ENCODE assay signal across 1 cellular context in genomic region chr2:217713395-217714267, GRCh38.
TF ChIP-seq lines count a peak whose summit lies in the region.

No MANE protein-coding gene starts in this region.

TF ChIP-seq in HepG2, 621 proteins besides CTCF, POLR2A, EP300 and RAD21 (continued from another document and continues in another):
- TF ChIP-seq ZNF142 (CRISPR knock-in tag; IDR thresholded peaks at IDR 0.05) (peak; percentile 29; the same call in 1 of the 2 replicates), ATF7 (IDR thresholded peaks at IDR 0.05) (no peak), ATF7 (CRISPR knock-in tag; IDR thresholded peaks at IDR 0.05) (no peak), TEAD2 (CRISPR knock-in tag; IDR thresholded peaks at IDR 0.05) (no peak), ZBTB2 (CRISPR knock-in tag; IDR thresholded peaks at IDR 0.05; ENCODE audit: low read depth) (no peak), ZNF430 (CRISPR knock-in tag; IDR thresholded peaks at IDR 0.05) (no peak), MED1 (CRISPR knock-in tag; IDR thresholded peaks at IDR 0.05) (peak; percentile 25; the same call in 1 of the 2 replicates), XRCC5 (optimal IDR thresholded peaks at IDR 0.05; ENCODE audit: low read length) (peak; percentile 43), PRDM4 (CRISPR knock-in tag; IDR thresholded peaks at IDR 0.05; ENCODE audit: borderline replicate concordance) (no peak), ZSCAN22 (CRISPR knock-in tag; IDR thresholded peaks at IDR 0.05) (no peak), HOXA7 (CRISPR knock-in tag; IDR thresholded peaks at IDR 0.05) (no peak), TEF (CRISPR knock-in tag; IDR thresholded peaks at IDR 0.05) (no peak), ZNF253 (CRISPR knock-in tag; IDR thresholded peaks at IDR 0.05; ENCODE audit: borderline replicate concordance) (no peak), ZNF761 (CRISPR knock-in tag; conservative IDR thresholded peaks at IDR 0.05) (no peak), ELF1 (CRISPR knock-in tag; IDR thresholded peaks at IDR 0.05) (no peak), ARNT (IDR thresholded peaks at IDR 0.05) (no peak), SYNCRIP (IDR thresholded peaks at IDR 0.05; ENCODE audit: insufficient read depth, low read depth, low read length) (no peak), KMT2B (CRISPR knock-in tag; IDR thresholded peaks at IDR 0.05) (no peak), SP140L (CRISPR knock-in tag; IDR thresholded peaks at IDR 0.05; ENCODE audit: borderline replicate concordance) (no peak), ZNF44 (CRISPR knock-in tag; IDR thresholded peaks at IDR 0.05) (no peak), ZNF337 (CRISPR knock-in tag; IDR thresholded peaks at IDR 0.05; ENCODE audit: borderline replicate concordance, low read depth) (no peak), ZNF83 (CRISPR knock-in tag; IDR thresholded peaks at IDR 0.05; ENCODE audit: borderline replicate concordance) (no peak), HOXA5 (CRISPR knock-in tag; IDR thresholded peaks at IDR 0.05) (peak; percentile 46; the same call in 1 of the 2 replicates), THRA (CRISPR knock-in tag; IDR thresholded peaks at IDR 0.05; ENCODE audit: borderline replicate concordance) (0 out of 2 replicates have a peak, but pooled peaks have one; percentile 34), NR2F6 (IDR thresholded peaks at IDR 0.05) (0 out of 2 replicates have a peak, but pooled peaks have one; percentile 9), NR2F6 (CRISPR knock-in tag; IDR thresholded peaks at IDR 0.05) (peak; percentile 26; the same call in 1 of the 2 replicates), IKZF4 (CRISPR knock-in tag; IDR thresholded peaks at IDR 0.05; ENCODE audit: borderline replicate concordance, low read depth, not compliant biosample characterization) (no peak), THYN1 (CRISPR knock-in tag; IDR thresholded peaks at IDR 0.05; ENCODE audit: borderline replicate concordance, low read depth) (no peak), PATZ1 (CRISPR knock-in tag; IDR thresholded peaks at IDR 0.05) (no peak), ZNF737 (CRISPR knock-in tag; IDR thresholded peaks at IDR 0.05; ENCODE audit: borderline replicate concordance) (no peak), MYNN (CRISPR knock-in tag; IDR thresholded peaks at IDR 0.05; ENCODE audit: low read depth) (no peak), GMEB1 (CRISPR knock-in tag; IDR thresholded peaks at IDR 0.05; ENCODE audit: borderline replicate concordance) (no peak), TOPORS (CRISPR knock-in tag; IDR thresholded peaks at IDR 0.05) (no peak), ZBTB7A (CRISPR knock-in tag; IDR thresholded peaks at IDR 0.05) (no peak), RFX1 (IDR thresholded peaks at IDR 0.05) (no peak), BCLAF1 (IDR thresholded peaks at IDR 0.05) (no peak), PHF5A (CRISPR knock-in tag; IDR thresholded peaks at IDR 0.05; ENCODE audit: low read depth, unreplicated experiment) (no peak), FUBP1 (CRISPR knock-in tag; IDR thresholded peaks at IDR 0.05; ENCODE audit: borderline replicate concordance) (no peak), SMYD3 (CRISPR knock-in tag; IDR thresholded peaks at IDR 0.05) (no peak), ZNF720 (CRISPR knock-in tag; IDR thresholded peaks at IDR 0.05) (no peak), ZNF691 (CRISPR knock-in tag; IDR thresholded peaks at IDR 0.05; ENCODE audit: borderline replicate concordance, low read depth) (no peak)
